In genomic region chr10:55631071-55631654, GRCh38 we compare ENCODE assay signal across 8 cellular contexts.
DNase-seq lines count a peak whose midpoint lies in the region; ATAC-seq and TF ChIP-seq lines count a peak whose summit lies in the region.

No MANE protein-coding gene starts in this region.

- peak overlapping the region; percentile 48 for H3K9ac ChIP-seq in HUES6 (ENCODE audit: low read length)

- peak; percentile 71 for DNase-seq in GM03348 (ENCODE audit: low spot score)
- no peak for DNase-seq in fibroblast of the aortic adventitia (ENCODE audit: low read depth)
- DNase-seq in natural killer cell treated with Interleukin-12 subunit alpha and Interleukin-12 subunit beta and Interleukin-15 and Interleukin-18, amount 100 ng/mL, for 72 hours (ENCODE audit: low spot score) = no peak
- no peak for DNase-seq in ureter (ENCODE audit: low spot score)
- no peak for DNase-seq in RKO (ENCODE audit: low spot score)

- peaks cover 8% of the 10 kb centered on the region for H3K4me1 ChIP-seq in HUES6 (ENCODE audit: control insufficient read depth, insufficient read depth, low read length)

- peak; percentile 89 for ATAC-seq in GM21528 (IDR thresholded peaks at IDR 0.05; ENCODE audit: low FRiP score, unreplicated experiment)
- ATAC-seq in natural killer cell treated with Interleukin-12 subunit alpha and Interleukin-12 subunit beta and Interleukin-15 and Interleukin-18, amount 100 ng/mL, for 72 hours = peak; percentile 32 to 62

- no peaks in the 10 kb centered on the region for H3K9me3 ChIP-seq in HUES6 (ENCODE audit: control insufficient read depth, insufficient read depth, low read depth, low read length)

- H3K36me3 ChIP-seq in HUES6 (ENCODE audit: control insufficient read depth, insufficient read depth, low read length) = no peaks in the 10 kb centered on the region

- peak overlapping the region; percentile 35 for H3K27ac Mint-ChIP-seq in T-helper 1 cell treated with Interleukin-12 subunit alpha and Interleukin-12 subunit beta and Interleukin-4 antibody, amounts not matched to agents 30 μg/mL and 1 μg/mL, for 36 hours
- no peak overlapping the region for H3K27ac Mint-ChIP-seq in natural killer cell treated with Interleukin-12 subunit alpha and Interleukin-12 subunit beta and Interleukin-15 and Interleukin-18, amount 100 ng/mL, for 72 hours

- H3K4me3 Mint-ChIP-seq in T-helper 1 cell treated with Interleukin-12 subunit alpha and Interleukin-12 subunit beta and Interleukin-4 antibody, amounts not matched to agents 30 μg/mL and 1 μg/mL, for 36 hours = peak overlapping the region; percentile 27
- no peak overlapping the region for H3K4me3 Mint-ChIP-seq in natural killer cell treated with Interleukin-12 subunit alpha and Interleukin-12 subunit beta and Interleukin-15 and Interleukin-18, amount 100 ng/mL, for 72 hours

- TF ChIP-seq CTCF in fibroblast of the aortic adventitia (IDR thresholded peaks at IDR 0.05; ENCODE audit: insufficient read depth, low read length) = no peak

- no peaks in the 10 kb centered on the region for H3K36me3 Mint-ChIP-seq in T-helper 1 cell treated with Interleukin-12 subunit alpha and Interleukin-12 subunit beta and Interleukin-4 antibody, amounts not matched to agents 30 μg/mL and 1 μg/mL, for 36 hours (ENCODE audit: low read depth)
- no peaks in the 10 kb centered on the region for H3K36me3 Mint-ChIP-seq in natural killer cell treated with Interleukin-12 subunit alpha and Interleukin-12 subunit beta and Interleukin-15 and Interleukin-18, amount 100 ng/mL, for 72 hours

- H3K4me3 ChIP-seq in HUES6 (ENCODE audit: low read depth, low read length) = peak overlapping the region; percentile 87
- peak overlapping the region; percentile 22 for H3K4me3 ChIP-seq in fibroblast of the aortic adventitia (ENCODE audit: low read depth, low read length)

- no peak overlapping the region for H3K27ac ChIP-seq in HUES6 (ENCODE audit: low read depth, low read length)

- peaks cover 3% of the 10 kb centered on the region for H3K4me1 Mint-ChIP-seq in T-helper 1 cell treated with Interleukin-12 subunit alpha and Interleukin-12 subunit beta and Interleukin-4 antibody, amounts not matched to agents 30 μg/mL and 1 μg/mL, for 36 hours (ENCODE audit: low read depth)
- H3K4me1 Mint-ChIP-seq in natural killer cell treated with Interleukin-12 subunit alpha and Interleukin-12 subunit beta and Interleukin-15 and Interleukin-18, amount 100 ng/mL, for 72 hours (ENCODE audit: low read depth in 2 of 2) = no peaks in the 10 kb centered on the region

- H3K9me3 Mint-ChIP-seq in T-helper 1 cell treated with Interleukin-12 subunit alpha and Interleukin-12 subunit beta and Interleukin-4 antibody, amounts not matched to agents 30 μg/mL and 1 μg/mL, for 36 hours = no peaks in the 10 kb centered on the region
- no peaks in the 10 kb centered on the region for H3K9me3 Mint-ChIP-seq in natural killer cell treated with Interleukin-12 subunit alpha and Interleukin-12 subunit beta and Interleukin-15 and Interleukin-18, amount 100 ng/mL, for 72 hours

- no peaks in the 10 kb centered on the region; the same call in 1 of the 2 replicates for H3K27me3 ChIP-seq in HUES6 (ENCODE audit: control insufficient read depth, insufficient read depth, low read length)

- H3K27me3 Mint-ChIP-seq in T-helper 1 cell treated with Interleukin-12 subunit alpha and Interleukin-12 subunit beta and Interleukin-4 antibody, amounts not matched to agents 30 μg/mL and 1 μg/mL, for 36 hours (ENCODE audit: low read depth) = peaks cover 34% of the 10 kb centered on the region
- H3K27me3 Mint-ChIP-seq in natural killer cell treated with Interleukin-12 subunit alpha and Interleukin-12 subunit beta and Interleukin-15 and Interleukin-18, amount 100 ng/mL, for 72 hours = peaks cover 0 to 15% of the 10 kb centered on the region in 2 donors
